ENCODE assay signal across 9 cellular contexts in genomic region chr13:74129500-74130144, GRCh38. TPM values are rescaled to one million over a fixed set of nuclear protein-coding genes. Genes with fewer than 3 reads are reported as not detected.
A peak's percentile ranks its signal among the peaks of the same experiment; 100 is the strongest.
DNase-seq lines count a peak whose midpoint lies in the region; ATAC-seq and TF ChIP-seq lines count a peak whose summit lies in the region.
"Had no signal": no experiment of that assay in that cellular context is flagged by ENCODE, and none has a peak within 500 bp of the region (broad histone marks: within the 10 kb centered on the region; RNA-seq: fewer than 3 reads in every experiment).

No MANE protein-coding gene starts in this region.

- H3K27ac ChIP-seq in left ventricle myocardium inferior (replicated peaks) (peak overlapping the region; percentile 99), right cardiac atrium (ENCODE audit: low read length) (peak overlapping the region; percentile 71)

- H3K4me3 ChIP-seq in left ventricle myocardium inferior (no peak overlapping the region), right cardiac atrium (ENCODE audit: low read length) (no peak overlapping the region)

- intact Hi-C loops in left ventricle myocardium inferior (cut with micrococcal nuclease) (loop anchor here (5.0 kb wide), 1 partner anchor 67 kb away; no protein-coding TSS in a partner anchor), left cardiac atrium (cut with DNase I) (loop anchor here (5.0 to 10.0 kb wide), 3 partner anchors 65 to 292 kb away; no protein-coding TSS in a partner anchor), right cardiac atrium (cut with DNase I) (loop anchor here in 3 of 4 donors (10.0 kb wide), 4 partner anchors 55 to 165 kb away; no protein-coding TSS in a partner anchor)
- intact Hi-C loops in activated CD4-positive, alpha-beta memory T cell treated with anti-CD3 and anti-CD28 coated beads for 36 hours (cut with micrococcal nuclease), result loop anchor here (5.0 to 10.0 kb wide), 3 partner anchors 1072 to 1235 kb away; partner anchors contain the start of gene KLF5

- peak; percentile 21 for DNase-seq in left ventricle myocardium inferior
- DNase-seq in left cardiac atrium, result no peak
- DNase-seq in activated CD4-positive, alpha-beta memory T cell treated with anti-CD3 and anti-CD28 coated beads for 36 hours, result peak; percentile 53
- peak in 2 of 3 donors; percentile 30 to 37 for DNase-seq in right cardiac atrium
- no peak for DNase-seq in type B pancreatic cell (ENCODE audit: extremely low spot score, unreplicated experiment)
- no peak for DNase-seq in NCI-H2171 treated with DMSO at 0.1 percent for 48 hours (lab: John Stamatoyannopoulos, UW)
- DNase-seq in NCI-H2196 (lab: John Stamatoyannopoulos, UW; ENCODE audit: unreplicated experiment), result no peak
- DNase-seq: KG1 had no signal

- peaks cover 61% of the 10 kb centered on the region for H3K4me1 Mint-ChIP-seq in activated CD4-positive, alpha-beta memory T cell treated with anti-CD3 and anti-CD28 coated beads for 36 hours (ENCODE audit: low read depth)
- H3K4me1 Mint-ChIP-seq in type B pancreatic cell (ENCODE audit: unreplicated experiment), result peaks cover 41% of the 10 kb centered on the region

- no peaks in the 10 kb centered on the region for H3K27me3 ChIP-seq in left ventricle myocardium inferior (ENCODE audit: low read depth)
- no peaks in the 10 kb centered on the region for H3K27me3 ChIP-seq in right cardiac atrium (ENCODE audit: control insufficient read depth, insufficient read depth)

- peaks cover 1% of the 10 kb centered on the region for H3K27me3 Mint-ChIP-seq in activated CD4-positive, alpha-beta memory T cell treated with anti-CD3 and anti-CD28 coated beads for 36 hours
- peaks cover 3% of the 10 kb centered on the region for H3K27me3 Mint-ChIP-seq in type B pancreatic cell

- peak overlapping the region; percentile 100 for H3K4me3 Mint-ChIP-seq in activated CD4-positive, alpha-beta memory T cell treated with anti-CD3 and anti-CD28 coated beads for 36 hours
- H3K4me3 Mint-ChIP-seq in type B pancreatic cell, result peak overlapping the region; percentile 3

- no peaks in the 10 kb centered on the region for H3K9me3 ChIP-seq in left ventricle myocardium inferior (replicated peaks)
- H3K9me3 ChIP-seq in right cardiac atrium (ENCODE audit: control insufficient read depth, low read length), result no peaks in the 10 kb centered on the region

- no peak for TF ChIP-seq CTCF in left ventricle myocardium inferior (IDR thresholded peaks at IDR 0.05; ENCODE audit: borderline replicate concordance)
- TF ChIP-seq CTCF in type B pancreatic cell (conservative IDR thresholded peaks at IDR 0.05), result no peak

- H3K4me1 ChIP-seq in left ventricle myocardium inferior (peaks cover 75% of the 10 kb centered on the region), right cardiac atrium (ENCODE audit: control insufficient read depth, insufficient read depth, low read length) (peaks cover 5% of the 10 kb centered on the region)

- H3K36me3 ChIP-seq in left ventricle myocardium inferior, result no peaks in the 10 kb centered on the region

- H3K27ac Mint-ChIP-seq in activated CD4-positive, alpha-beta memory T cell treated with anti-CD3 and anti-CD28 coated beads for 36 hours, result peak overlapping the region; percentile 86
- peak overlapping the region; percentile 19 for H3K27ac Mint-ChIP-seq in type B pancreatic cell

- CTCF ChIA-PET in activated CD4-positive, alpha-beta memory T cell treated with anti-CD3 and anti-CD28 coated beads for 36 hours (lab: Charles Lee), result interaction anchor here (1.3 to 2.0 kb wide), 2 partner anchors 145 to 157 kb away, joined by 3 to 13 read pairs; no protein-coding TSS in a partner anchor

- no peaks in the 10 kb centered on the region for H3K9me3 Mint-ChIP-seq in activated CD4-positive, alpha-beta memory T cell treated with anti-CD3 and anti-CD28 coated beads for 36 hours
- no peaks in the 10 kb centered on the region for H3K9me3 Mint-ChIP-seq in type B pancreatic cell

- POLR2A ChIA-PET in activated CD4-positive, alpha-beta memory T cell treated with anti-CD3 and anti-CD28 coated beads for 36 hours (lab: Charles Lee), result interaction anchor here (0.5 to 1.3 kb wide), 2 partner anchors 39 to 137 kb away, joined by 3 read pairs; no protein-coding TSS in a partner anchor

- peaks cover 8% of the 10 kb centered on the region for H3K36me3 Mint-ChIP-seq in activated CD4-positive, alpha-beta memory T cell treated with anti-CD3 and anti-CD28 coated beads for 36 hours
- H3K36me3 Mint-ChIP-seq in type B pancreatic cell, result no peaks in the 10 kb centered on the region

- ATAC-seq in left cardiac atrium, result no peak
- ATAC-seq in right cardiac atrium, result no peak
- ATAC-seq in HG03175 (IDR thresholded peaks at IDR 0.05; ENCODE audit: unreplicated experiment), result no peak

- WGBS in right cardiac atrium, result 77% methylated on average over 4 of the region's 4 CpGs

RNA-seq across cellular contexts. Expression of gene KLF12, which starts 4.6 kb away (rescaled TPM):
- total RNA-seq in left ventricle myocardium inferior, result 18.2 TPM
- 10 to 100 TPM; 13.9 to 14.0 TPM for total RNA-seq in left cardiac atrium
- total RNA-seq in activated CD4-positive, alpha-beta memory T cell treated with anti-CD3 and anti-CD28 coated beads for 36 hours, result 10 to 100 TPM; 24.5 to 25.5 TPM
- total RNA-seq in right cardiac atrium, result 10 to 100 TPM; 13.9 to 17.4 (median 15.9) TPM
- 2.5 TPM for polyA plus RNA-seq in right cardiac atrium
- total RNA-seq in type B pancreatic cell (ENCODE audit: low replicate concordance), result 25.4 and 30.2 TPM in 2 replicates

Comparison
In these comparisons a context has a peak if more than half of its experiments do, and no peak if none do; other contexts are left out.
1. DNase-seq: peak in left ventricle myocardium inferior (single experiment), activated CD4-positive, alpha-beta memory T cell treated with anti-CD3 and anti-CD28 coated beads for 36 hours (single experiment) and right cardiac atrium (2 of 3); none in left cardiac atrium (single experiment), type B pancreatic cell (single experiment), NCI-H2171 treated with DMSO at 0.1 percent for 48 hours (single experiment) and NCI-H2196 (single experiment).